ENCODE assay signal across 11 cellular contexts in the genomic region with DNA sequence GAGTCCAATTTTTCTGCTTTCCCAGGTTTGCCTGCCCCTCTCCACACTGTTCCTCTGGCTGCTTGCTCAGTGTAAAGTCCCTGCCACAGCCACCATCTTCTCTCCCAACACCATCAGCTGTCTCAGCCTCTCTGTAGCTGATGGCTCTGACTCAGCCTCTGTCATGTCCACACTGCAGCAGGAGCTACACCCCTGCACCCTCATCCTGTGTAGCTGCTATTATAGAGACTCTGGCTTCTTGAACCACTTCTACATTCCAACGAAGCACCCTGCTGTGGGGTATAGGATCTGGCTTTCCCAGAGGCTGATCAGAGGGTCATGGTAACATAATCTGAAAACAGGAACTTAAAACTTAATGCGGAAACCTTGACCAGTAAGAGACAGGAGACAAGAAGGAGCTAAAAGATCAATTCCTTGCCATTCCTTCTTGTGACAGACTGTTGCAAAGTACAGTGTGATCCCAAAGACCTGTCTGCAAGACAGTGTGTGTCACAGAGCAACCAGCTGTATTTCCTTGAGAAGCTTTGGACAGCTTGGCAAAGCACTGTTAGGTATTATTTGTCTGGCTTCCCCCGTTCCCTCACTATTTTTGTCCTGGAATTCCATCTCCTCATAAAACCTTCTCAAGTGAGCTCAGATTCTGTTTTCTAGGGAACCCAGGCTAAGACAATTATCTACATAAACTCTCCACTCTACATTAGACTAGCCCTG. TPM values are rescaled to one million over a fixed set of nuclear protein-coding genes. Genes with fewer than 3 reads are reported as not detected.
DNase-seq lines count a peak whose midpoint lies in the region; TF ChIP-seq lines count a peak whose summit lies in the region.
"Had no signal": no experiment of that assay in that cellular context is flagged by ENCODE, and none has a peak within 500 bp of the region (broad histone marks: within the 10 kb centered on the region; RNA-seq: fewer than 3 reads in every experiment).

No MANE protein-coding gene starts in this region.

- H3K27me3 ChIP-seq in CD8-positive, alpha-beta memory T cell (ENCODE audit: insufficient read depth, low read length, poor library complexity, severe bottlenecking) = no peaks in the 10 kb centered on the region
- H3K27me3 ChIP-seq: vagina had no signal

- no peak overlapping the region for H3K4me3 ChIP-seq in cardiac fibroblast (replicated peaks in 1 of 2; ENCODE audit: low read depth in 2 of 2, low read length in 2 of 2)
- no peak overlapping the region for H3K4me3 ChIP-seq in CD8-positive, alpha-beta memory T cell (ENCODE audit: low read length)
- H3K4me3 ChIP-seq: vagina had no signal

- CTCF ChIA-PET in RWPE1 (lab: Yijun Ruan, JAX) = no interaction called here
- CTCF ChIA-PET in CD8-positive, alpha-beta memory T cell (lab: Charles Lee) = no interaction called here

- peaks cover 0 to 6% (median 5%) of the 10 kb centered on the region in 3 donors for H3K4me1 Mint-ChIP-seq in CD8-positive, alpha-beta memory T cell

- no peaks in the 10 kb centered on the region for H3K36me3 ChIP-seq in CD8-positive, alpha-beta memory T cell (ENCODE audit: insufficient read depth, low read length)
- H3K36me3 ChIP-seq: vagina had no signal

- no peak overlapping the region for H3K27ac ChIP-seq in RWPE1
- H3K27ac ChIP-seq in CD8-positive, alpha-beta memory T cell (ENCODE audit: low read depth, low read length) = no peak overlapping the region
- H3K27ac ChIP-seq: vagina had no signal

- POLR2A ChIA-PET in RWPE1 (lab: Yijun Ruan, JAX; ENCODE audit: low non-redundant PET) = no interaction called here
- POLR2A ChIA-PET in CD8-positive, alpha-beta memory T cell (lab: Charles Lee) = no interaction called here

- TF ChIP-seq CTCF in cardiac fibroblast (IDR thresholded peaks at IDR 0.05; ENCODE audit: low read depth, low read length) (no peak), RWPE1 (conservative IDR thresholded peaks at IDR 0.05; ENCODE audit: low read depth) (no peak)

- H3K27me3 Mint-ChIP-seq in CD8-positive, alpha-beta memory T cell = peaks cover 10 to 33% of the 10 kb centered on the region in 2 donors

- no peak for TF ChIP-seq POLR2A in erythroblast (IDR thresholded peaks at IDR 0.05; ENCODE audit: low read length)

- H3K27ac Mint-ChIP-seq in CD8-positive, alpha-beta memory T cell = no peak overlapping the region

- no peaks in the 10 kb centered on the region for H3K9me3 ChIP-seq in CD8-positive, alpha-beta memory T cell (ENCODE audit: low read length)
- H3K9me3 ChIP-seq: vagina had no signal

- H3K36me3 Mint-ChIP-seq in CD8-positive, alpha-beta memory T cell = no peaks in the 10 kb centered on the region

- H3K4me1 ChIP-seq in CD8-positive, alpha-beta memory T cell (ENCODE audit: insufficient read depth, low read length) = no peaks in the 10 kb centered on the region
- H3K4me1 ChIP-seq: vagina had no signal

- peaks cover 0 to 8% (median 0%) of the 10 kb centered on the region in 5 donors for H3K9me3 Mint-ChIP-seq in CD8-positive, alpha-beta memory T cell

- no peak overlapping the region for H3K4me3 Mint-ChIP-seq in CD8-positive, alpha-beta memory T cell

- DNase-seq in EH (ENCODE audit: low read depth) (peak; percentile 29), MV-4-11 (lab: John Stamatoyannopoulos, UW) (peak; percentile 78), cardiac fibroblast (ENCODE audit: low read depth in 2 of 2) (peak; percentile 36 to 71), myocyte (ENCODE audit: low read depth) (peak; percentile 88), RWPE1 (ENCODE audit: low spot score) (no peak), middle frontal gyrus (ENCODE audit: extremely low spot score, low spot score) (no peak), erythroblast (lab: John Stamatoyannopoulos, UW) (no peak)
- no peak for DNase-seq in CD8-positive, alpha-beta memory T cell
- DNase-seq: activated effector memory CD4-positive, alpha-beta T cell treated with anti-CD3 and anti-CD28 coated beads, Interleukin-2, amount 50 U/mL, for 16 hours; DMS79 had no signal

RNA-seq across cellular contexts. Expression of a gene that starts 42.3 kb away (rescaled TPM):
- 43.2 and 60.4 TPM in 2 replicates for total RNA-seq in myocyte
- 5.1 TPM for polyA plus RNA-seq in myocyte (2012)
- under 1 TPM; 0.27 to 0.74 TPM for total RNA-seq in CD8-positive, alpha-beta memory T cell
- polyA plus RNA-seq in CD8-positive, alpha-beta memory T cell = 1.1 TPM

Comparison
In these comparisons a context has a peak if more than half of its experiments do, and no peak if none do; other contexts are left out.
1. DNase-seq: peak in EH (single experiment), MV-4-11 (single experiment), cardiac fibroblast (2 of 2) and myocyte (single experiment); none in RWPE1 (single experiment), CD8-positive, alpha-beta memory T cell (0 of 5), middle frontal gyrus (single experiment) and erythroblast (0 of 2).
2. RNA of a gene that starts 42.3 kb away (total RNA-seq): 43.2 to 60.4 TPM in myocyte; 0.27 to 0.74 TPM in CD8-positive, alpha-beta memory T cell; every median in the first group is over 10 times any median in the second.